ENCODE assay signal across 27 cellular contexts in the genomic region with DNA sequence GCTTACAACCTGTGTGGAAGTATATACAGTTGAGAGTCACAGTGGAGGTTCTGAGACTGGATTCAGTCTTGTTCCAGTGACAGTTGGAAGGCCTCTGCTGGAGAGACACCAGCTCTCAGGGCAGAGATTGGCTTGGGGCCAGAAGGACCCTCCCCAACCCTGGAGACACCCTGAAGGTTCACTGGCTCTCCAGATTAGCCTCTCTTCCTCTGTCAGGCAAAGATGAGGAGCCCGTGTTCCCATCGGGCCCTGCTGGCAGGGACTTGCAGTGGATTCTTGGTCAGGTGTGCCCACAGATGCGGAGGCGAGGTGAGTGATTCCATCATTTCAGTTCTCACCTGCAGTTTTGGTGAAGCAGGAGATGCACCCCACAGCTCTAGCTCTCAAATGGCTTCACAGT.
"Had no signal": no experiment of that assay in that cellular context is flagged by ENCODE, and none has a peak within 500 bp of the region (broad histone marks: within the 10 kb centered on the region; RNA-seq: fewer than 3 reads in every experiment).

No MANE protein-coding gene starts in this region.

- DNase-seq: activated B cell treated with CpG ODN at 0.5 μM for 24 hours; activated CD4-positive, alpha-beta T cell treated with anti-CD3 and anti-CD28 coated beads for 48 hours; activated CD4-positive, alpha-beta T cell treated with anti-CD3 and anti-CD28 coated beads, Interleukin-2, amount 50 U/mL, for 1 hour; activated CD4-positive, alpha-beta T cell treated with anti-CD3 and anti-CD28 coated beads, Interleukin-2, amount 50 U/mL, for 48 hours; activated CD8-positive, alpha-beta T cell treated with anti-CD3 and anti-CD28 coated beads, Interleukin-2, amount 10 ng/mL, durations not matched to agents 7 days and 5 days; activated effector memory CD4-positive, alpha-beta T cell treated with Interleukin-2 at 50 U/mL for 16 hours; activated gamma-delta T cell treated with Interleukin-2 at 50 U/mL for 16 hours; activated naive CD4-positive, alpha-beta T cell treated with Interleukin-2 at 50 U/mL for 16 hours; activated naive CD8-positive, alpha-beta T cell treated with anti-CD3 and anti-CD28 coated beads for 36 hours; activated naive CD8-positive, alpha-beta T cell treated with anti-CD3 and anti-CD28 coated beads, Interleukin-2, amount 50 U/mL, for 24 hours; activated T-cell treated with anti-CD3 and anti-CD28 coated beads, Interleukin-2, amount 50 U/mL, for 4 hours; amygdala; aorta; body of pancreas; caudate nucleus; cortex of kidney; dermis blood vessel endothelial cell; effector CD8-positive, alpha-beta T cell; foreskin fibroblast; T-helper 1 cell; T-helper 17 cell; T1000; WERI-Rb-1 had no signal

- H3K27ac ChIP-seq: adrenal gland, body of pancreas, WERI-Rb-1 had no signal

- H3K9me3 ChIP-seq: adrenal gland, body of pancreas had no signal

- H3K27ac Mint-ChIP-seq: activated B cell treated with CpG ODN at 0.5 μM for 24 hours; activated CD8-positive, alpha-beta T cell treated with anti-CD3 and anti-CD28 coated beads, Interleukin-2, amount 10 ng/mL, durations not matched to agents 7 days and 5 days; activated naive CD4-positive, alpha-beta T cell treated with anti-CD3 and anti-CD28 coated beads, Interleukin-2, amount 50 U/mL, for 24 hours; activated naive CD8-positive, alpha-beta T cell treated with anti-CD3 and anti-CD28 coated beads for 36 hours; activated naive CD8-positive, alpha-beta T cell treated with anti-CD3 and anti-CD28 coated beads, Interleukin-2, amount 50 U/mL, for 24 hours; activated T-helper 17 cell treated with anti-CD3 and anti-CD28 coated beads, Interleukin-2, amount 50 U/mL, for 72 hours; T-helper 17 cell; T-helper 2 cell treated with Interferon-gamma antibody and Interleukin-4, amounts not matched to agents 5 μg/mL and 100 μg/mL, for 36 hours had no signal

- H3K4me1 Mint-ChIP-seq: activated B cell treated with CpG ODN at 0.5 μM for 24 hours; activated naive CD4-positive, alpha-beta T cell treated with anti-CD3 and anti-CD28 coated beads, Interleukin-2, amount 50 U/mL, for 24 hours; activated naive CD8-positive, alpha-beta T cell treated with anti-CD3 and anti-CD28 coated beads for 36 hours; activated naive CD8-positive, alpha-beta T cell treated with anti-CD3 and anti-CD28 coated beads, Interleukin-2, amount 50 U/mL, for 24 hours had no signal

- H3K36me3 ChIP-seq: WERI-Rb-1 had no signal

- H3K27me3 Mint-ChIP-seq: activated B cell treated with CpG ODN at 0.5 μM for 24 hours; activated naive CD4-positive, alpha-beta T cell treated with anti-CD3 and anti-CD28 coated beads, Interleukin-2, amount 50 U/mL, for 24 hours; activated naive CD8-positive, alpha-beta T cell treated with anti-CD3 and anti-CD28 coated beads for 36 hours; activated naive CD8-positive, alpha-beta T cell treated with anti-CD3 and anti-CD28 coated beads, Interleukin-2, amount 50 U/mL, for 24 hours; activated T-helper 17 cell treated with anti-CD3 and anti-CD28 coated beads, Interleukin-2, amount 50 U/mL, for 72 hours; T-helper 17 cell had no signal

- H3K4me3 Mint-ChIP-seq: activated B cell treated with CpG ODN at 0.5 μM for 24 hours; activated CD8-positive, alpha-beta T cell treated with anti-CD3 and anti-CD28 coated beads, Interleukin-2, amount 10 ng/mL, durations not matched to agents 7 days and 5 days; activated naive CD4-positive, alpha-beta T cell treated with anti-CD3 and anti-CD28 coated beads, Interleukin-2, amount 50 U/mL, for 24 hours; activated naive CD8-positive, alpha-beta T cell treated with anti-CD3 and anti-CD28 coated beads for 36 hours; activated naive CD8-positive, alpha-beta T cell treated with anti-CD3 and anti-CD28 coated beads, Interleukin-2, amount 50 U/mL, for 24 hours; activated T-cell treated with anti-CD3 and anti-CD28 coated beads, Interleukin-2, amount 50 U/mL, for 4 hours; activated T-helper 17 cell treated with anti-CD3 and anti-CD28 coated beads, Interleukin-2, amount 50 U/mL, for 72 hours; T-helper 17 cell; T-helper 2 cell treated with Interferon-gamma antibody and Interleukin-4, amounts not matched to agents 5 μg/mL and 100 μg/mL, for 36 hours had no signal

- H3K27me3 ChIP-seq: adrenal gland, body of pancreas had no signal

- H3K4me1 ChIP-seq: adrenal gland, body of pancreas had no signal

- H3K4me3 ChIP-seq: adrenal gland, body of pancreas had no signal

- H3K9me3 Mint-ChIP-seq: activated B cell treated with CpG ODN at 0.5 μM for 24 hours; activated naive CD4-positive, alpha-beta T cell treated with anti-CD3 and anti-CD28 coated beads, Interleukin-2, amount 50 U/mL, for 24 hours; activated naive CD8-positive, alpha-beta T cell treated with anti-CD3 and anti-CD28 coated beads for 36 hours; activated naive CD8-positive, alpha-beta T cell treated with anti-CD3 and anti-CD28 coated beads, Interleukin-2, amount 50 U/mL, for 24 hours; activated T-cell treated with anti-CD3 and anti-CD28 coated beads, Interleukin-2, amount 50 U/mL, for 4 hours; activated T-helper 17 cell treated with anti-CD3 and anti-CD28 coated beads, Interleukin-2, amount 50 U/mL, for 72 hours; T-helper 2 cell treated with Interferon-gamma antibody and Interleukin-4, amounts not matched to agents 5 μg/mL and 100 μg/mL, for 36 hours had no signal
